26 cellular contexts compared by ENCODE assay signal in the genomic region with DNA sequence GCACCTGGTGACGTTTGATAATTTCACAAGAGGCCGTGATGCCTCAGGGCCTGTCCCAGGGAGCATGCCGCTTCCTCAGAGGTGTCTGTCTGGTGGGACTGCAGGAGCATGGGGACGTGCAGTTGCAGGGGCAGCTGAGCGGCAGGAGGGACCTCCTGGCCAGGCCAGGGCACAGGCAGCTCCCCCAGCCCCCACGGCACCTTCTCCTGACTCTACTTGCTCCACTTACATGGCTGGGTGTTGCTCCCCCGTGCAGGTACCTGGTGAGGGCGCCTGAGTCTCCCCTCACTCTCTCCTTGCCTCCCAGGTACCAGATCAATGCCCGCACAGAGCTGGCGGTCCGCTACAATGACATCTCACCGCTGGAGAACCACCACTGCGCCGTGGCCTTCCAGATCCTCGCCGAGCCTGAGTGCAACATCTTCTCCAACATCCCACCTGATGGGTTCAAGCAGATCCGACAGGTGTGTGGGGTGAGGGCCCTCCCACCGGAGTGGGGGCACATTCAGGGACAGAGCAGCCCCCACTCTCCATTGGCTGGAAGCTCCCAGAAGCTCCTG.
"Had no signal": no experiment of that assay in that cellular context is flagged by ENCODE, and none has a peak within 500 bp of the region (broad histone marks: within the 10 kb centered on the region; RNA-seq: fewer than 3 reads in every experiment).

No MANE protein-coding gene starts in this region.

- H3K36me3 ChIP-seq: breast epithelium, pancreas had no signal

- H3K4me2 ChIP-seq: smooth muscle cell had no signal

- ATAC-seq: esophagus mucosa, psoas muscle had no signal

- H3K27me3 Mint-ChIP-seq: activated CD4-positive, alpha-beta memory T cell treated with anti-CD3 and anti-CD28 coated beads for 36 hours; activated CD4-positive, alpha-beta T cell treated with anti-CD3 and anti-CD28 coated beads, Interleukin-2, amount 10 ng/mL, durations not matched to agents 24 days and 14 days had no signal

- H3K27ac ChIP-seq: breast epithelium, heart left ventricle, left ventricle myocardium inferior, pancreas, psoas muscle, suprapubic skin, tibial artery had no signal

- H3K4me3 Mint-ChIP-seq: activated CD4-positive, alpha-beta memory T cell treated with anti-CD3 and anti-CD28 coated beads for 36 hours; activated CD4-positive, alpha-beta T cell treated with anti-CD3 and anti-CD28 coated beads, Interleukin-2, amount 10 ng/mL, durations not matched to agents 24 days and 14 days; activated naive CD4-positive, alpha-beta T cell treated with anti-CD3 and anti-CD28 coated beads for 36 hours; dendritic cell treated with granulocyte-macrophage colony-stimulating factor and Interleukin-4, amounts not matched to agents 40 ng/mL and 50 ng/mL, for 4 days; endodermal cell; nephron had no signal

- H3K4me1 Mint-ChIP-seq: nephron had no signal

- H3K4me1 ChIP-seq: breast epithelium, pancreas, psoas muscle, suprapubic skin, tibial artery had no signal

- H3K9me3 Mint-ChIP-seq: activated CD4-positive, alpha-beta memory T cell treated with anti-CD3 and anti-CD28 coated beads for 36 hours; activated CD4-positive, alpha-beta T cell treated with anti-CD3 and anti-CD28 coated beads, Interleukin-2, amount 10 ng/mL, durations not matched to agents 24 days and 14 days; activated naive CD4-positive, alpha-beta T cell treated with anti-CD3 and anti-CD28 coated beads for 36 hours; dendritic cell treated with granulocyte-macrophage colony-stimulating factor and Interleukin-4, amounts not matched to agents 40 ng/mL and 50 ng/mL, for 4 days; endodermal cell; nephron had no signal

- H3K4me3 ChIP-seq: breast epithelium, heart left ventricle, left ventricle myocardium inferior, pancreas, psoas muscle, smooth muscle cell, suprapubic skin, tibial artery had no signal

- H3K27ac Mint-ChIP-seq: activated CD4-positive, alpha-beta memory T cell treated with anti-CD3 and anti-CD28 coated beads for 36 hours; activated CD4-positive, alpha-beta T cell treated with anti-CD3 and anti-CD28 coated beads, Interleukin-2, amount 10 ng/mL, durations not matched to agents 24 days and 14 days; activated naive CD4-positive, alpha-beta T cell treated with anti-CD3 and anti-CD28 coated beads for 36 hours; dendritic cell treated with granulocyte-macrophage colony-stimulating factor and Interleukin-4, amounts not matched to agents 40 ng/mL and 50 ng/mL, for 4 days; endodermal cell had no signal

- H3K9me3 ChIP-seq: breast epithelium, heart left ventricle, left ventricle myocardium inferior, pancreas, psoas muscle, suprapubic skin, tibial artery had no signal

- DNase-seq: activated CD4-positive, alpha-beta memory T cell treated with anti-CD3 and anti-CD28 coated beads for 36 hours; activated CD4-positive, alpha-beta T cell treated with anti-CD3 and anti-CD28 coated beads, Interleukin-2, amount 10 ng/mL, durations not matched to agents 24 days and 14 days; activated CD4-positive, CD25-positive, alpha-beta regulatory T cell treated with anti-CD3 and anti-CD28 coated beads, Interleukin-2, amount 50 U/mL, for 72 hours; activated CD8-positive, alpha-beta memory T cell treated with anti-CD3 and anti-CD28 coated beads, Interleukin-2, amount 50 U/mL, for 4 hours; activated effector memory CD4-positive, alpha-beta T cell treated with Interleukin-2 at 50 U/mL for 16 hours; activated naive CD4-positive, alpha-beta T cell treated with anti-CD3 and anti-CD28 coated beads for 36 hours; activated T-cell treated with anti-CD3 and anti-CD28 coated beads, Interleukin-2, amount 50 U/mL, for 48 hours; amniotic stem cell; central memory CD4-positive, alpha-beta T cell; endodermal cell; foreskin fibroblast; left ventricle myocardium inferior; psoas muscle; stimulated activated CD4-positive, alpha-beta T cell treated with anti-CD3 and anti-CD28 coated beads, Interleukin-15, amount 100 ng/mL, for 24 hours; stimulated activated CD4-positive, alpha-beta T cell treated with anti-CD3 and anti-CD28 coated beads, Interleukin-2, amount 100 ng/mL, for 24 hours; stimulated activated naive CD4-positive, alpha-beta T cell; T-helper 1 cell; tibial artery had no signal

- H3K36me3 Mint-ChIP-seq: activated CD4-positive, alpha-beta memory T cell treated with anti-CD3 and anti-CD28 coated beads for 36 hours had no signal

- H3K27me3 ChIP-seq: breast epithelium, heart left ventricle, pancreas had no signal
